Comparison of ENCODE assay signal across 1 cellular context in the genomic region with DNA sequence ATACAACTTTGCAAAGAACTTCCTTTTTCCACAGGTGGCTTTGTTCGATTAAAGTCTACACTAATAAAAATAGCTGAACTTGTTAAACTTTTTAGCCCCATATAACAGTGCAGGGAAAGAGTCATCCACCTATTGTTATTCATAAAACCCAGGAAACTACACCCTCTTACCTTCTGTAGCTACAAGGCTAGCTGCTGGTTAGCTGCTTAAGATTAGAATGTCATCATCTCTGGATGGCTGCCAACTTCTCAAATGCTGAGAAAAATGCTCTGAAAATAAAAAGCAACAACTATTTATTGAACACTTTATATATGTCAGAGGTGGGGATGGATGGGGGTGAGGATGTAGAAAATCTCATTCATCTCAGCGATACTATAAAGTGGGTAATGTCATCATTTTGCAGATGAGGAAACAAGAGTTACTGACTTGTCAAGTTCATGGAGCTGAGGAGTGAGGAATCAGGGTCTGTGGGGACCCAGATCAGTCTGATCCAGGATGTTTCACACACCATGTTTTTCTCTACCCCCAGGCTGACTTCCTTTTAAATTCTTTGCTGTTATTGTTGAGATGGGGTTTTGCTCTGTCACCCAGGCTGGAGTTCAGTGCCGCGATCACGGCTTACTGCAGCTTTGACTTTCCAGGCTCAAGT.
TF ChIP-seq lines count a peak whose summit lies in the region.

No MANE protein-coding gene starts in this region.

TF ChIP-seq in K562, 482 proteins besides CTCF, POLR2A, EP300 and RAD21 (continued from another document and continues in another):
- TF ChIP-seq TSC22D4 (tag; IDR thresholded peaks at IDR 0.05): no peak
- no peak for TF ChIP-seq MCM2 (IDR thresholded peaks at IDR 0.05; ENCODE audit: low read depth)
- no peak for TF ChIP-seq PURB (CRISPR knock-in tag; IDR thresholded peaks at IDR 0.05; ENCODE audit: low read depth)
- TF ChIP-seq ZNF316 (IDR thresholded peaks at IDR 0.05): peak; percentile 52; the same call in 1 of the 2 replicates
- TF ChIP-seq, protein P1, sequence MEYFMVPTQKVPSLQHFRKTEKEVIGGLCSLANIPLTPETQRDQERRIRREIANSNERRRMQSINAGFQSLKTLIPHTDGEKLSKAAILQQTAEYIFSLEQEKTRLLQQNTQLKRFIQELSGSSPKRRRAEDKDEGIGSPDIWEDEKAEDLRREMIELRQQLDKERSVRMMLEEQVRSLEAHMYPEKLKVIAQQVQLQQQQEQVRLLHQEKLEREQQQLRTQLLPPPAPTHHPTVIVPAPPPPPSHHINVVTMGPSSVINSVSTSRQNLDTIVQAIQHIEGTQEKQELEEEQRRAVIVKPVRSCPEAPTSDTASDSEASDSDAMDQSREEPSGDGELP (CRISPR knock-in tag; IDR thresholded peaks at IDR 0.05; ENCODE audit: borderline replicate concordance): no peak
- TF ChIP-seq, protein P2, sequence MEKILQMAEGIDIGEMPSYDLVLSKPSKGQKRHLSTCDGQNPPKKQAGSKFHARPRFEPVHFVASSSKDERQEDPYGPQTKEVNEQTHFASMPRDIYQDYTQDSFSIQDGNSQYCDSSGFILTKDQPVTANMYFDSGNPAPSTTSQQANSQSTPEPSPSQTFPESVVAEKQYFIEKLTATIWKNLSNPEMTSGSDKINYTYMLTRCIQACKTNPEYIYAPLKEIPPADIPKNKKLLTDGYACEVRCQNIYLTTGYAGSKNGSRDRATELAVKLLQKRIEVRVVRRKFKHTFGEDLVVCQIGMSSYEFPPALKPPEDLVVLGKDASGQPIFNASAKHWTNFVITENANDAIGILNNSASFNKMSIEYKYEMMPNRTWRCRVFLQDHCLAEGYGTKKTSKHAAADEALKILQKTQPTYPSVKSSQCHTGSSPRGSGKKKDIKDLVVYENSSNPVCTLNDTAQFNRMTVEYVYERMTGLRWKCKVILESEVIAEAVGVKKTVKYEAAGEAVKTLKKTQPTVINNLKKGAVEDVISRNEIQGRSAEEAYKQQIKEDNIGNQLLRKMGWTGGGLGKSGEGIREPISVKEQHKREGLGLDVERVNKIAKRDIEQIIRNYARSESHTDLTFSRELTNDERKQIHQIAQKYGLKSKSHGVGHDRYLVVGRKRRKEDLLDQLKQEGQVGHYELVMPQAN (IDR thresholded peaks at IDR 0.05; ENCODE audit: borderline replicate concordance): no peak
- TF ChIP-seq TOE1 (IDR thresholded peaks at IDR 0.05; ENCODE audit: borderline replicate concordance): no peak
- TF ChIP-seq TOE1 (CRISPR knock-in tag; IDR thresholded peaks at IDR 0.05; ENCODE audit: borderline replicate concordance, low read depth): no peak
- no peak for TF ChIP-seq GATAD2A (IDR thresholded peaks at IDR 0.05)
- no peak for TF ChIP-seq ZZZ3 (IDR thresholded peaks at IDR 0.05)
- TF ChIP-seq TAF1 (IDR thresholded peaks at IDR 0.05; ENCODE audit: control insufficient read depth, extremely low read depth, insufficient read depth, low read length, severe bottlenecking): no peak
- TF ChIP-seq ZNF589 (CRISPR knock-in tag; IDR thresholded peaks at IDR 0.05; ENCODE audit: low read depth): no peak
- no peak for TF ChIP-seq FUS (optimal IDR thresholded peaks at IDR 0.05; ENCODE audit: low read depth, low read length)
- TF ChIP-seq SNIP1 (IDR thresholded peaks at IDR 0.05; ENCODE audit: low read depth): no peak
- TF ChIP-seq MEF2D (tag; conservative IDR thresholded peaks at IDR 0.05; ENCODE audit: low read depth): no peak
- TF ChIP-seq, protein P3, sequence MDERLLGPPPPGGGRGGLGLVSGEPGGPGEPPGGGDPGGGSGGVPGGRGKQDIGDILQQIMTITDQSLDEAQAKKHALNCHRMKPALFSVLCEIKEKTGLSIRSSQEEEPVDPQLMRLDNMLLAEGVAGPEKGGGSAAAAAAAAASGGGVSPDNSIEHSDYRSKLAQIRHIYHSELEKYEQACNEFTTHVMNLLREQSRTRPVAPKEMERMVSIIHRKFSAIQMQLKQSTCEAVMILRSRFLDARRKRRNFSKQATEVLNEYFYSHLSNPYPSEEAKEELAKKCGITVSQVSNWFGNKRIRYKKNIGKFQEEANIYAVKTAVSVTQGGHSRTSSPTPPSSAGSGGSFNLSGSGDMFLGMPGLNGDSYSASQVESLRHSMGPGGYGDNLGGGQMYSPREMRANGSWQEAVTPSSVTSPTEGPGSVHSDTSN (CRISPR knock-in tag; IDR thresholded peaks at IDR 0.05; ENCODE audit: low read depth): no peak
- TF ChIP-seq, protein P3 (tag; conservative IDR thresholded peaks at IDR 0.05; ENCODE audit: low read depth): no peak
- no peak for TF ChIP-seq ZFPM2 (CRISPR knock-in tag; IDR thresholded peaks at IDR 0.05)
- peak; percentile 51 for TF ChIP-seq MAFG (tag; conservative IDR thresholded peaks at IDR 0.05)
- no peak for TF ChIP-seq PML (IDR thresholded peaks at IDR 0.05; ENCODE audit: low read length)
- TF ChIP-seq, protein P4, sequence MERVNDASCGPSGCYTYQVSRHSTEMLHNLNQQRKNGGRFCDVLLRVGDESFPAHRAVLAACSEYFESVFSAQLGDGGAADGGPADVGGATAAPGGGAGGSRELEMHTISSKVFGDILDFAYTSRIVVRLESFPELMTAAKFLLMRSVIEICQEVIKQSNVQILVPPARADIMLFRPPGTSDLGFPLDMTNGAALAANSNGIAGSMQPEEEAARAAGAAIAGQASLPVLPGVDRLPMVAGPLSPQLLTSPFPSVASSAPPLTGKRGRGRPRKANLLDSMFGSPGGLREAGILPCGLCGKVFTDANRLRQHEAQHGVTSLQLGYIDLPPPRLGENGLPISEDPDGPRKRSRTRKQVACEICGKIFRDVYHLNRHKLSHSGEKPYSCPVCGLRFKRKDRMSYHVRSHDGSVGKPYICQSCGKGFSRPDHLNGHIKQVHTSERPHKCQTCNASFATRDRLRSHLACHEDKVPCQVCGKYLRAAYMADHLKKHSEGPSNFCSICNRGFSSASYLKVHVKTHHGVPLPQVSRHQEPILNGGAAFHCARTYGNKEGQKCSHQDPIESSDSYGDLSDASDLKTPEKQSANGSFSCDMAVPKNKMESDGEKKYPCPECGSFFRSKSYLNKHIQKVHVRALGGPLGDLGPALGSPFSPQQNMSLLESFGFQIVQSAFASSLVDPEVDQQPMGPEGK (CRISPR knock-in tag; IDR thresholded peaks at IDR 0.05; ENCODE audit: borderline replicate concordance): no peak
- TF ChIP-seq, protein P5, sequence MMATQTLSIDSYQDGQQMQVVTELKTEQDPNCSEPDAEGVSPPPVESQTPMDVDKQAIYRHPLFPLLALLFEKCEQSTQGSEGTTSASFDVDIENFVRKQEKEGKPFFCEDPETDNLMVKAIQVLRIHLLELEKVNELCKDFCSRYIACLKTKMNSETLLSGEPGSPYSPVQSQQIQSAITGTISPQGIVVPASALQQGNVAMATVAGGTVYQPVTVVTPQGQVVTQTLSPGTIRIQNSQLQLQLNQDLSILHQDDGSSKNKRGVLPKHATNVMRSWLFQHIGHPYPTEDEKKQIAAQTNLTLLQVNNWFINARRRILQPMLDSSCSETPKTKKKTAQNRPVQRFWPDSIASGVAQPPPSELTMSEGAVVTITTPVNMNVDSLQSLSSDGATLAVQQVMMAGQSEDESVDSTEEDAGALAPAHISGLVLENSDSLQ (IDR thresholded peaks at IDR 0.05): no peak
- 0 out of 2 replicates have a peak, but pooled peaks have one; percentile 24 for TF ChIP-seq ARID1B (IDR thresholded peaks at IDR 0.05)
- TF ChIP-seq MEIS2 (IDR thresholded peaks at IDR 0.05; ENCODE audit: partially characterized antibody): peak; percentile 8
- no peak for TF ChIP-seq ATF1 (CRISPR knock-in tag; IDR thresholded peaks at IDR 0.05)
- TF ChIP-seq ATF1 (tag; IDR thresholded peaks at IDR 0.05): no peak
- TF ChIP-seq ZBTB1 (CRISPR knock-in tag; IDR thresholded peaks at IDR 0.05; ENCODE audit: borderline replicate concordance, low read depth): no peak
- TF ChIP-seq MYBL2 (IDR thresholded peaks at IDR 0.05; ENCODE audit: low read depth): no peak
- no peak for TF ChIP-seq MYBL2 (CRISPR knock-in tag; IDR thresholded peaks at IDR 0.05; ENCODE audit: borderline replicate concordance)
- TF ChIP-seq MED1 (CRISPR knock-in tag; IDR thresholded peaks at IDR 0.05; ENCODE audit: borderline replicate concordance): no peak
- TF ChIP-seq ZNF431 (CRISPR knock-in tag; IDR thresholded peaks at IDR 0.05): no peak
- no peak for TF ChIP-seq ZNF740 (CRISPR knock-in tag; IDR thresholded peaks at IDR 0.05)
- no peak for TF ChIP-seq ZNF740 (tag; IDR thresholded peaks at IDR 0.05)
- TF ChIP-seq ZNF146 (CRISPR knock-in tag; IDR thresholded peaks at IDR 0.05; ENCODE audit: unreplicated experiment): no peak
- no peak for TF ChIP-seq ZNF263 (CRISPR knock-in tag; IDR thresholded peaks at IDR 0.05; ENCODE audit: borderline replicate concordance)
- no peak for TF ChIP-seq ZNF274 (IDR thresholded peaks at IDR 0.05; ENCODE audit: borderline replicate concordance, low read depth, low read length)
- no peak for TF ChIP-seq ETS2 (tag; IDR thresholded peaks at IDR 0.05; ENCODE audit: borderline replicate concordance, poor library complexity, severe bottlenecking)
- peak; percentile 98 for TF ChIP-seq NFIC (IDR thresholded peaks at IDR 0.05)
- no peak for TF ChIP-seq SNRNP70 (optimal IDR thresholded peaks at IDR 0.05; ENCODE audit: low read depth, low read length)
- peak; percentile 83 for TF ChIP-seq NFE2 (IDR thresholded peaks at IDR 0.05; ENCODE audit: low read depth)
- no peak for TF ChIP-seq ZBTB2 (IDR thresholded peaks at IDR 0.05)
- TF ChIP-seq CEBPG (CRISPR knock-in tag; IDR thresholded peaks at IDR 0.05): no peak
- peak in 1 of 2 experiments; percentile 51; a peak in 1 of 4 replicates for TF ChIP-seq CEBPG (tag; conservative IDR thresholded peaks at IDR 0.05 in 1 of 2, IDR thresholded peaks at IDR 0.05 in 1 of 2)
- no peak for TF ChIP-seq CBX5 (IDR thresholded peaks at IDR 0.05; ENCODE audit: borderline replicate concordance, low read depth)
- TF ChIP-seq ZNF232 (CRISPR knock-in tag; IDR thresholded peaks at IDR 0.05): no peak
- TF ChIP-seq HBP1 (CRISPR knock-in tag; IDR thresholded peaks at IDR 0.05): no peak
- TF ChIP-seq FOS (IDR thresholded peaks at IDR 0.05; ENCODE audit: extremely low read depth, insufficient read length): no peak
- no peak for TF ChIP-seq HEY1 (CRISPR knock-in tag; IDR thresholded peaks at IDR 0.05; ENCODE audit: borderline replicate concordance)
- TF ChIP-seq PYGO2 (tag; IDR thresholded peaks at IDR 0.05): no peak
- TF ChIP-seq DEAF1 (CRISPR knock-in tag; IDR thresholded peaks at IDR 0.05): no peak
- TF ChIP-seq, protein P6, sequence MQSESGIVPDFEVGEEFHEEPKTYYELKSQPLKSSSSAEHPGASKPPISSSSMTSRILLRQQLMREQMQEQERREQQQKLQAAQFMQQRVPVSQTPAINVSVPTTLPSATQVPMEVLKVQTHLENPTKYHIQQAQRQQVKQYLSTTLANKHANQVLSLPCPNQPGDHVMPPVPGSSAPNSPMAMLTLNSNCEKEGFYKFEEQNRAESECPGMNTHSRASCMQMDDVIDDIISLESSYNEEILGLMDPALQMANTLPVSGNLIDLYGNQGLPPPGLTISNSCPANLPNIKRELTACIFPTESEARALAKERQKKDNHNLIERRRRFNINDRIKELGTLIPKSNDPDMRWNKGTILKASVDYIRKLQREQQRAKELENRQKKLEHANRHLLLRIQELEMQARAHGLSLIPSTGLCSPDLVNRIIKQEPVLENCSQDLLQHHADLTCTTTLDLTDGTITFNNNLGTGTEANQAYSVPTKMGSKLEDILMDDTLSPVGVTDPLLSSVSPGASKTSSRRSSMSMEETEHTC (IDR thresholded peaks at IDR 0.05): no peak
- no peak for TF ChIP-seq MTA3 (IDR thresholded peaks at IDR 0.05; ENCODE audit: borderline replicate concordance)
